18 cellular contexts compared by ENCODE assay signal in the genomic region with DNA sequence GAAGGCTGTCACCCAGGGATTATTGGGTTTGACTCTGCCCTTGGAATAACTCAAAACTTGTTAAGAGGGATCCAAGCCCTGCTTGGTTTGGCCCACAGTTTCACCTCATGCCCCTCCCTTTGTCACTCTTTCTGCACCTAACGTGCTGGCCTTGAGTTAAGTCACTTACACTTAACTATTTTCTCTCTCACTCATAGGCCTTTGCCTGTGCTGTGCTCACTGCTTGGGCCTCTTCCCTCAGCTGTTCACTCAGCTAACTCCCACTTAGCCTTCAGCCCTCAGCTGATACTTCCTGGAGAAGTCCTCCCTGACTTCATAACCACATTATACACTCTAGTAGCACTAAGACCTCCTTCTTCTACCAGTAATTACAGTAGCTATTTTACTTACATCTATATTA.
A peak's percentile ranks its signal among the peaks of the same experiment; 100 is the strongest.
DNase-seq lines count a peak whose midpoint lies in the region; ATAC-seq and TF ChIP-seq lines count a peak whose summit lies in the region.
"Had no signal": no experiment of that assay in that cellular context is flagged by ENCODE, and none has a peak within 500 bp of the region (broad histone marks: within the 10 kb centered on the region; RNA-seq: fewer than 3 reads in every experiment).

No MANE protein-coding gene starts in this region.

- H2AFZ ChIP-seq in DND-41 (ENCODE audit: low read depth, low read length), result no peak overlapping the region

- H3K9ac ChIP-seq in DND-41 (ENCODE audit: low read depth, low read length), result no peak overlapping the region

- H4K20me1 ChIP-seq in DND-41 (ENCODE audit: insufficient read depth, low read length), result peaks cover 7% of the 10 kb centered on the region; the same call in 1 of the 2 replicates

- H3K9me3 Mint-ChIP-seq in progenitor cell of endocrine pancreas (ENCODE audit: low read depth) (no peaks in the 10 kb centered on the region), nephron progenitor cell (no peaks in the 10 kb centered on the region)
- H3K9me3 Mint-ChIP-seq: activated naive CD4-positive, alpha-beta T cell treated with anti-CD3 and anti-CD28 coated beads, Interleukin-2, amount 50 U/mL, for 72 hours; natural killer cell treated with Interleukin-12 subunit alpha and Interleukin-12 subunit beta and Interleukin-15 and Interleukin-18, amount 100 ng/mL, for 72 hours; stimulated activated naive B cell treated with anti-CD40 and anti-IgM and Interleukin-4, amounts not matched to agents 10 μg/mL and 1 μg/mL and 100 μg/mL, for 72 hours had no signal

- H3K4me3 Mint-ChIP-seq in progenitor cell of endocrine pancreas (ENCODE audit: low read depth), result no peak overlapping the region
- no peak overlapping the region for H3K4me3 Mint-ChIP-seq in nephron progenitor cell
- H3K4me3 Mint-ChIP-seq: natural killer cell treated with Interleukin-12 subunit alpha and Interleukin-12 subunit beta and Interleukin-15 and Interleukin-18, amount 100 ng/mL, for 72 hours; stimulated activated naive B cell treated with anti-CD40 and anti-IgM and Interleukin-4, amounts not matched to agents 10 μg/mL and 1 μg/mL and 100 μg/mL, for 72 hours had no signal

- no peaks in the 10 kb centered on the region for H3K4me1 ChIP-seq in DND-41 (ENCODE audit: insufficient read depth, low read length)

- ATAC-seq in DND-41 (ENCODE audit: insufficient read depth, low read depth) (peak; percentile 59), GM21528 (IDR thresholded peaks at IDR 0.05; ENCODE audit: low FRiP score, unreplicated experiment) (no peak), GM21381 (IDR thresholded peaks at IDR 0.05; ENCODE audit: unreplicated experiment) (no peak)
- ATAC-seq: activated naive CD4-positive, alpha-beta T cell treated with anti-CD3 and anti-CD28 coated beads, Interleukin-2, amount 50 U/mL, for 72 hours; natural killer cell treated with Interleukin-12 subunit alpha and Interleukin-12 subunit beta and Interleukin-15 and Interleukin-18, amount 100 ng/mL, for 72 hours had no signal

- H3K9me3 ChIP-seq in DND-41 (ENCODE audit: insufficient read depth, low read length, severe bottlenecking) (no peaks in the 10 kb centered on the region), WERI-Rb-1 (ENCODE audit: severe bottlenecking) (no peaks in the 10 kb centered on the region)
- H3K9me3 ChIP-seq: esophagus squamous epithelium had no signal

- H3K36me3 ChIP-seq in DND-41 (ENCODE audit: insufficient read depth, low read length) (no peaks in the 10 kb centered on the region), WERI-Rb-1 (no peaks in the 10 kb centered on the region; the same call in 1 of the 2 replicates)
- H3K36me3 ChIP-seq: esophagus squamous epithelium had no signal

- peak overlapping the region; percentile 12 for H3K27ac Mint-ChIP-seq in progenitor cell of endocrine pancreas
- no peak overlapping the region for H3K27ac Mint-ChIP-seq in nephron progenitor cell
- H3K27ac Mint-ChIP-seq: activated naive CD4-positive, alpha-beta T cell treated with anti-CD3 and anti-CD28 coated beads, Interleukin-2, amount 50 U/mL, for 72 hours; natural killer cell treated with Interleukin-12 subunit alpha and Interleukin-12 subunit beta and Interleukin-15 and Interleukin-18, amount 100 ng/mL, for 72 hours had no signal

- H3K27ac ChIP-seq in DND-41 (ENCODE audit: low read length), result no peak overlapping the region
- H3K27ac ChIP-seq in WERI-Rb-1, result no peak overlapping the region
- H3K27ac ChIP-seq: esophagus squamous epithelium had no signal

- H3K27me3 ChIP-seq in DND-41 (ENCODE audit: insufficient read depth, low read length, poor library complexity) (no peaks in the 10 kb centered on the region), WERI-Rb-1 (ENCODE audit: insufficient read depth, low read depth, severe bottlenecking) (no peaks in the 10 kb centered on the region)
- H3K27me3 ChIP-seq: esophagus squamous epithelium had no signal

- DNase-seq in DND-41, result no peak
- DNase-seq in Kasumi-1 (lab: John Stamatoyannopoulos, UW), result peak; percentile 69 to 76
- peak; percentile 9 for DNase-seq in WERI-Rb-1
- DNase-seq in progenitor cell of endocrine pancreas (ENCODE audit: low spot score, unreplicated experiment), result no peak
- DNase-seq in effector CD8-positive, alpha-beta T cell (lab: John Stamatoyannopoulos, UW), result no peak
- no peak for DNase-seq in nephron progenitor cell
- DNase-seq: activated CD4-positive, alpha-beta T cell treated with anti-CD3 and anti-CD28 coated beads, Interleukin-2, amount 50 U/mL, for 1 hour; activated T-cell treated with anti-CD3 and anti-CD28 coated beads for 4 hours; esophagus squamous epithelium; glutamatergic neuron; mammary epithelial cell; NCI-H1105 treated with DMSO at 0.1 percent for 48 hours; NCI-H2171; stimulated activated naive B cell treated with anti-CD40 and anti-IgM and Interleukin-4, amounts not matched to agents 10 μg/mL and 1 μg/mL and 100 μg/mL, for 72 hours had no signal

- H3K4me2 ChIP-seq in DND-41 (ENCODE audit: insufficient read depth, low read length), result no peak overlapping the region

- H3K27me3 Mint-ChIP-seq in progenitor cell of endocrine pancreas (no peaks in the 10 kb centered on the region), nephron progenitor cell (ENCODE audit: low read depth, poor library complexity) (no peaks in the 10 kb centered on the region)
- H3K27me3 Mint-ChIP-seq: natural killer cell treated with Interleukin-12 subunit alpha and Interleukin-12 subunit beta and Interleukin-15 and Interleukin-18, amount 100 ng/mL, for 72 hours; stimulated activated naive B cell treated with anti-CD40 and anti-IgM and Interleukin-4, amounts not matched to agents 10 μg/mL and 1 μg/mL and 100 μg/mL, for 72 hours had no signal

- H3K4me3 ChIP-seq in DND-41 (ENCODE audit: low read depth in 1 of 2, low read length in 2 of 2) (no peak overlapping the region), WERI-Rb-1 (ENCODE audit: low read depth, low read length) (no peak overlapping the region)
- H3K4me3 ChIP-seq: esophagus squamous epithelium had no signal

- H3K79me2 ChIP-seq in DND-41 (ENCODE audit: insufficient read depth, low read length), result no peaks in the 10 kb centered on the region

- H3K4me1 Mint-ChIP-seq in progenitor cell of endocrine pancreas (ENCODE audit: low read depth) (peaks cover 53% of the 10 kb centered on the region), nephron progenitor cell (peaks cover 5% of the 10 kb centered on the region)

- no peaks in the 10 kb centered on the region for H3K36me3 Mint-ChIP-seq in progenitor cell of endocrine pancreas (ENCODE audit: insufficient read depth)
- H3K36me3 Mint-ChIP-seq in nephron progenitor cell (ENCODE audit: low read depth), result no peaks in the 10 kb centered on the region
- H3K36me3 Mint-ChIP-seq: activated naive CD4-positive, alpha-beta T cell treated with anti-CD3 and anti-CD28 coated beads, Interleukin-2, amount 50 U/mL, for 72 hours; natural killer cell treated with Interleukin-12 subunit alpha and Interleukin-12 subunit beta and Interleukin-15 and Interleukin-18, amount 100 ng/mL, for 72 hours had no signal

- TF ChIP-seq CTCF in DND-41 (IDR thresholded peaks at IDR 0.05; ENCODE audit: borderline replicate concordance, extremely low read depth, low read length, poor library complexity, severe bottlenecking) (no peak), WERI-Rb-1 (IDR thresholded peaks at IDR 0.05; ENCODE audit: low read depth, low read length) (no peak), progenitor cell of endocrine pancreas (IDR thresholded peaks at IDR 0.05; ENCODE audit: unreplicated experiment) (no peak), nephron progenitor cell (IDR thresholded peaks at IDR 0.05) (no peak)

Comparison
In these comparisons a context has a peak if more than half of its experiments do, and no peak if none do; other contexts are left out.
1. DNase-seq: peak in Kasumi-1 (2 of 2) and WERI-Rb-1 (single experiment); none in DND-41 (single experiment), progenitor cell of endocrine pancreas (single experiment), effector CD8-positive, alpha-beta T cell (single experiment) and nephron progenitor cell (single experiment).